ENCODE assay signal across 8 cellular contexts in genomic region chr17:83125515-83126274, GRCh38. TPM values are rescaled to one million over a fixed set of nuclear protein-coding genes. Genes with fewer than 3 reads are reported as not detected.
DNase-seq lines count a peak whose midpoint lies in the region; ATAC-seq lines count a peak whose summit lies in the region.

No MANE protein-coding gene starts in this region.

- H3K9me3 Mint-ChIP-seq in stimulated activated memory B cell treated with anti-CD40 and anti-IgM and Interleukin-4, amounts not matched to agents 10 μg/mL and 1 μg/mL and 100 μg/mL, for 72 hours: no peaks in the 10 kb centered on the region

- peaks cover 30% of the 10 kb centered on the region for H3K4me1 Mint-ChIP-seq in stimulated activated memory B cell treated with anti-CD40 and anti-IgM and Interleukin-4, amounts not matched to agents 10 μg/mL and 1 μg/mL and 100 μg/mL, for 72 hours

- H3K4me3 Mint-ChIP-seq in stimulated activated memory B cell treated with anti-CD40 and anti-IgM and Interleukin-4, amounts not matched to agents 10 μg/mL and 1 μg/mL and 100 μg/mL, for 72 hours: no peak overlapping the region

- H3K36me3 Mint-ChIP-seq in stimulated activated memory B cell treated with anti-CD40 and anti-IgM and Interleukin-4, amounts not matched to agents 10 μg/mL and 1 μg/mL and 100 μg/mL, for 72 hours: no peaks in the 10 kb centered on the region

- DNase-seq in SHP77 (lab: John Stamatoyannopoulos, UW): peak; percentile 24 to 31
- no peak for DNase-seq in SHP77 treated with DMSO at 0.1 percent for 48 hours (lab: John Stamatoyannopoulos, UW)
- DNase-seq in RPMI7951 (ENCODE audit: low read depth): peak; percentile 80
- DNase-seq in Right ventricle myocardium superior: peak; percentile 55
- DNase-seq in germinal center (ENCODE audit: low spot score): no peak
- no peak for DNase-seq in T-helper 9 cell
- DNase-seq in midbrain (lab: John Stamatoyannopoulos, UW): no peak

- peak overlapping the region; percentile 12 for H3K27ac Mint-ChIP-seq in stimulated activated memory B cell treated with anti-CD40 and anti-IgM and Interleukin-4, amounts not matched to agents 10 μg/mL and 1 μg/mL and 100 μg/mL, for 72 hours

- intact Hi-C loops in Right ventricle myocardium superior (cut with DNase I): no loop called here

- H3K27me3 Mint-ChIP-seq in stimulated activated memory B cell treated with anti-CD40 and anti-IgM and Interleukin-4, amounts not matched to agents 10 μg/mL and 1 μg/mL and 100 μg/mL, for 72 hours: peaks cover 67% of the 10 kb centered on the region

- ATAC-seq in Right ventricle myocardium superior (ENCODE audit: poor library complexity): peak; percentile 42
- ATAC-seq in stimulated activated memory B cell treated with anti-CD40 and anti-IgM and Interleukin-4, amounts not matched to agents 10 μg/mL and 1 μg/mL and 100 μg/mL, for 72 hours: peak; percentile 65

RNA-seq across cellular contexts. Expression of gene METRNL, which starts 46.3 kb away (rescaled TPM):
- total RNA-seq in RPMI7951 (2014; rRNA removed; shearing (Covaris generic)): 31.4 and 42.4 TPM in 2 replicates
- 70.3 TPM for total RNA-seq in Right ventricle myocardium superior

Comparison
In these comparisons a context has a peak if more than half of its experiments do, and no peak if none do; other contexts are left out.
1. DNase-seq: peak in SHP77 (2 of 2), RPMI7951 (single experiment) and Right ventricle myocardium superior (single experiment); none in SHP77 treated with DMSO at 0.1 percent for 48 hours (single experiment), germinal center (single experiment), T-helper 9 cell (single experiment) and midbrain (single experiment).